In genomic region chr19:35644206-35644986, GRCh38 we compare ENCODE assay signal across 1 cellular context.
TF ChIP-seq lines count a peak whose summit lies in the region.

No MANE protein-coding gene starts in this region.

TF ChIP-seq in K562, 482 proteins besides CTCF, POLR2A, EP300 and RAD21 (continued from another document):
- no peak for TF ChIP-seq ZNF644 (tag; IDR thresholded peaks at IDR 0.05; ENCODE audit: low read depth)
